ENCODE assay signal across 1 cellular context in the genomic region with DNA sequence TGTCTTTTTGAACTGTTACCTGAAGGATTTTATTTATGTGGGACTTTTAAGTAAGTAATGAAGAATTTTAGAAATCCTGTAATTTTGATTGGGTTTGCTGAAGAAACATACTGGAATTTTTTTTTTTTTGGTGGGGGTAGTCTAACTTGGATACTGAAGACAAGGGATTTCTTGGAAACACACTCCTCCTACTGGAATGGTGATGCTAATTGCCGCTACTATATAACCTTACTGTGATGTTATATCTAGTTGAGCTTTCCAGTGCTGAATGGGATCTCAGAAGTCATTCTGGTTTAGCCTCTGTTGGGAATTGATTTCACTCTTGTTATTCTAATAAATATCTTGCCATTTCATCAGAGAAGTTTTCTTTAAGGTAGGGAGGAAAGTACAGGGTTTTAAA.
TF ChIP-seq lines count a peak whose summit lies in the region.

No MANE protein-coding gene starts in this region.

TF ChIP-seq in H1, 55 proteins besides CTCF, POLR2A, EP300 and RAD21 (continued from another document):
- TF ChIP-seq CHD7 (IDR thresholded peaks at IDR 0.05; ENCODE audit: insufficient replicate concordance, low read length) (no peak), NRF1 (IDR thresholded peaks at IDR 0.05; ENCODE audit: low read depth, low read length) (no peak)
